Comparison of ENCODE assay signal across 18 cellular contexts in the genomic region with DNA sequence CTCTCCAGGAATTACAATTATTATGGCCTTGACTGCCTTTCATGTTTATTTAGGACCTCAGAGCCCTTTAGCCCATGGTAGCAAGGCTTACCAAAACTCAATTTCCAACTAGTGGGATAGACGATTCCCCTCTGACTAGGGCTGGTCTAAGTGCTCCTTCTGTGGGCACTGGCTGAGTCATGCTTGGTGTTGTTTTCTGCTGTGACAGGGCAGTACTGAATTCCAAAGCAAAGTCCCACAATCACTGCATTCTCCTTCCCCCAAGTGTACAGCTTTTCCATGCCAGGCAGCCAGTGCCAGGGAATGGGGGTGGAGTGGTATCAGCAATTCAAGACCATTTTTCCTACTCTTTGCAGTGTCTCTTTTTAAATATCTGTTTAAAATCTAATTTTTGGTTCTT.
DNase-seq lines count a peak whose midpoint lies in the region; ATAC-seq and TF ChIP-seq lines count a peak whose summit lies in the region.
"Had no signal": no experiment of that assay in that cellular context is flagged by ENCODE, and none has a peak within 500 bp of the region (broad histone marks: within the 10 kb centered on the region; RNA-seq: fewer than 3 reads in every experiment).

No MANE protein-coding gene starts in this region.

- peaks cover 2% of the 10 kb centered on the region for H3K4me1 Mint-ChIP-seq in MCF 10A (ENCODE audit: insufficient read depth, unreplicated experiment)
- peaks cover 34% of the 10 kb centered on the region for H3K4me1 Mint-ChIP-seq in Calu3 (ENCODE audit: low read depth, unreplicated experiment)

- no peaks in the 10 kb centered on the region for H3K27me3 ChIP-seq in mammary epithelial cell (ENCODE audit: insufficient read depth, low read length)
- no peaks in the 10 kb centered on the region for H3K27me3 ChIP-seq in gastroesophageal sphincter
- H3K27me3 ChIP-seq: Peyer's patch had no signal

- TF ChIP-seq CTCF in mammary epithelial cell (conservative IDR thresholded peaks at IDR 0.05 in 1 of 2, IDR thresholded peaks at IDR 0.05 in 1 of 2; ENCODE audit: extremely low read depth in 1 of 2, insufficient read depth in 1 of 2, low read depth in 1 of 2, low read length in 2 of 2) (no peak), MCF 10A (IDR thresholded peaks at IDR 0.05; ENCODE audit: unreplicated experiment) (no peak), fibroblast of mammary gland (conservative IDR thresholded peaks at IDR 0.05; ENCODE audit: control insufficient read depth, insufficient read depth, low read depth, low read length) (no peak), Calu3 (IDR thresholded peaks at IDR 0.05; ENCODE audit: unreplicated experiment) (no peak), gastroesophageal sphincter (IDR thresholded peaks at IDR 0.05) (no peak)

- DNase-seq in mammary epithelial cell: peak; percentile 6
- DNase-seq in MCF 10A (ENCODE audit: unreplicated experiment): no peak
- peak; percentile 56 for DNase-seq in RPMI7951 (ENCODE audit: low read depth)
- DNase-seq in fibroblast of mammary gland (ENCODE audit: low read depth): peak; percentile 20
- peak; percentile 15 for DNase-seq in stromal cell of bone marrow (ENCODE audit: low read depth)
- DNase-seq in Calu3: no peak
- no peak for DNase-seq in NCI-H345 treated with DMSO at 0.1 percent for 48 hours (lab: John Stamatoyannopoulos, UW; ENCODE audit: unreplicated experiment)
- DNase-seq: 8988T, Caco-2, HCEC 1CT, NCI-H1105, NCI-H1694 treated with DMSO at 0.1 percent for 48 hours, NCI-H446, NCI-H82, Peyer's patch, SIG-M5 had no signal

- H3K4me1 ChIP-seq in mammary epithelial cell (ENCODE audit: insufficient read depth, low read length): no peaks in the 10 kb centered on the region
- no peaks in the 10 kb centered on the region for H3K4me1 ChIP-seq in gastroesophageal sphincter
- H3K4me1 ChIP-seq: Peyer's patch had no signal

- H3K4me2 ChIP-seq in mammary epithelial cell (ENCODE audit: insufficient read depth, low read depth, low read length): no peak overlapping the region

- dilution Hi-C loops in mammary epithelial cell (cut with HindIII; ENCODE audit: low sequenced_read_pairs): no loop called here

- H3K27ac Mint-ChIP-seq in MCF 10A (ENCODE audit: low read depth, unreplicated experiment): no peak overlapping the region
- H3K27ac Mint-ChIP-seq in Calu3 (ENCODE audit: unreplicated experiment): no peak overlapping the region

- H3K27me3 Mint-ChIP-seq in MCF 10A (ENCODE audit: insufficient read depth, unreplicated experiment) (no peaks in the 10 kb centered on the region), Calu3 (ENCODE audit: unreplicated experiment) (no peaks in the 10 kb centered on the region)

- CTCF ChIA-PET in mammary epithelial cell (lab: Charles Lee; ENCODE audit: low non-redundant PET) (no interaction called here), MCF 10A (lab: Yijun Ruan, JAX) (no interaction called here), Calu3 (lab: Charles Lee) (no interaction called here)

- POLR2A ChIA-PET in MCF 10A (lab: Yijun Ruan, JAX): no interaction called here

- in situ Hi-C loops in mammary epithelial cell (cut with MboI; ENCODE audit: low sequenced_read_pairs in 2 of 2): no loop called here

- H3K9me3 Mint-ChIP-seq in MCF 10A (ENCODE audit: unreplicated experiment) (peaks cover 10% of the 10 kb centered on the region), Calu3 (ENCODE audit: low read depth, unreplicated experiment) (peaks cover 10% of the 10 kb centered on the region)

- BruUV-seq in mammary epithelial cell (replicated peaks; lab: Mats Ljungman, UMichigan): no TSS peak
- no TSS peak for BruUV-seq in MCF 10A (replicated peaks; lab: Mats Ljungman, UMichigan)
- BruUV-seq in Calu3 (replicated peaks; lab: Mats Ljungman, UMichigan): no TSS peak

- 64% methylated on average over 1 of the region's 1 CpG for WGBS in mammary epithelial cell (ENCODE audit: low coverage, missing lambda C conversion rate)
- WGBS in gastroesophageal sphincter (ENCODE audit: low coverage in 1 of 2), 2 donors: 100% methylated on average over 1 of the region's 1 CpG; no CpG with 5 or more reads in 1 of the 2 donors

- TF ChIP-seq EP300 in gastroesophageal sphincter (IDR thresholded peaks at IDR 0.05): no peak

- no peak overlapping the region for H2AFZ ChIP-seq in mammary epithelial cell (ENCODE audit: low read depth, low read length)

- intact Hi-C loops in mammary epithelial cell (cut with micrococcal nuclease) (no loop called here), MCF 10A (cut with micrococcal nuclease) (no loop called here), Calu3 (cut with micrococcal nuclease; ENCODE audit: unreplicated experiment) (no loop called here)

- H3K27ac ChIP-seq in mammary epithelial cell (ENCODE audit: insufficient read depth, low read depth, low read length) (no peak overlapping the region), gastroesophageal sphincter (no peak overlapping the region)
- H3K27ac ChIP-seq: C4-2B, Peyer's patch had no signal

- ATAC-seq in gastroesophageal sphincter: no peak

- H3K36me3 ChIP-seq in mammary epithelial cell (ENCODE audit: insufficient read depth, low read length) (no peaks in the 10 kb centered on the region), gastroesophageal sphincter (no peaks in the 10 kb centered on the region)
- H3K36me3 ChIP-seq: Peyer's patch had no signal

- no peak overlapping the region for H3K9ac ChIP-seq in mammary epithelial cell (ENCODE audit: insufficient read depth, low read length)

- H3K4me3 Mint-ChIP-seq in MCF 10A (ENCODE audit: unreplicated experiment) (no peak overlapping the region), Calu3 (ENCODE audit: low read depth, unreplicated experiment) (no peak overlapping the region)

- H3K36me3 Mint-ChIP-seq in MCF 10A (ENCODE audit: insufficient read depth, unreplicated experiment) (no peaks in the 10 kb centered on the region), Calu3 (ENCODE audit: insufficient read depth, unreplicated experiment) (no peaks in the 10 kb centered on the region)

- H3K79me2 ChIP-seq in mammary epithelial cell (ENCODE audit: insufficient read depth, low read length): no peaks in the 10 kb centered on the region

- H3K4me3 ChIP-seq in mammary epithelial cell (replicated peaks in 1 of 3; ENCODE audit: insufficient read depth in 1 of 3, low read depth in 2 of 3, low read length in 3 of 3) (no peak overlapping the region), fibroblast of mammary gland (ENCODE audit: control insufficient read depth, low read depth, low read length) (no peak overlapping the region), gastroesophageal sphincter (no peak overlapping the region)
- H3K4me3 ChIP-seq: Peyer's patch had no signal

- no peaks in the 10 kb centered on the region for H3K9me3 ChIP-seq in mammary epithelial cell (replicated peaks; ENCODE audit: insufficient read depth, low read length)
- no peaks in the 10 kb centered on the region for H3K9me3 ChIP-seq in gastroesophageal sphincter
- H3K9me3 ChIP-seq: Peyer's patch had no signal

- no peak for TF ChIP-seq POLR2A in gastroesophageal sphincter (IDR thresholded peaks at IDR 0.05)

- H4K20me1 ChIP-seq in mammary epithelial cell (ENCODE audit: insufficient read depth, low read length): no peaks in the 10 kb centered on the region

Comparison
In these comparisons a context has a peak if more than half of its experiments do, and no peak if none do; other contexts are left out.
1. DNase-seq: peak in mammary epithelial cell (single experiment), RPMI7951 (single experiment), fibroblast of mammary gland (single experiment) and stromal cell of bone marrow (single experiment); none in MCF 10A (single experiment), Calu3 (single experiment) and NCI-H345 treated with DMSO at 0.1 percent for 48 hours (single experiment).